In the genomic region with DNA sequence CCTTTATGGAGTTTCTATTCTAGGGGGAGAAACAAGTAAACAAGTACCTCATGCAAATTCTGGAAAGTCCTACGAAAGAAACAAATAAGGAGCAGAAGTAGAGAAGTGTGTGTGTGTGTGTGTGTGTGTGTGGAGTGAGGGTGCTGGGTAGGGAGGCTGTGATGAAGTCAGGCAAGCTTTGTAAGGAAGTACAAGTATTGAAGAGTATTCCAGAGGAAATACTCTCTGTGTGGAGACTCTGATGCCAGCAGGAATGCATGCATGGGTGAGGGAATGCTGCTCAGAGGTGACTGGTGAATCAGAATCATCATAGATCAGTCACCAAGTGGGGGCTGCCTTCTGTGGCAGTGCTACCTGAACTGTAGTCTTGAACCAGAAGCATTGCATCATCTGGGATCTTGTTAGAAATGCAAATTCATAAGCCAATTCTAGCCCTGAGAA, we compare ENCODE assay signal across 11 cellular contexts. TPM values are rescaled to one million over a fixed set of nuclear protein-coding genes. Genes with fewer than 3 reads are reported as not detected.
A peak's percentile ranks its signal among the peaks of the same experiment; 100 is the strongest.
DNase-seq lines count a peak whose midpoint lies in the region; ATAC-seq and TF ChIP-seq lines count a peak whose summit lies in the region.
"Had no signal": no experiment of that assay in that cellular context is flagged by ENCODE, and none has a peak within 500 bp of the region (broad histone marks: within the 10 kb centered on the region; RNA-seq: fewer than 3 reads in every experiment).

No MANE protein-coding gene starts in this region.

- H3K27ac ChIP-seq in PC-9 (peak overlapping the region; percentile 94), hepatocyte (peak overlapping the region; percentile 82), OCI-LY7 (ENCODE audit: low read depth, low read length, poor library complexity, severe bottlenecking) (no peak overlapping the region)

- CTCF ChIA-PET in PC-9 (lab: Charles Lee): interaction anchor here (1.0 kb wide), 1 partner anchor 20 kb away, joined by 4 read pairs; no protein-coding TSS in a partner anchor
- CTCF ChIA-PET in OCI-LY7 (lab: Charles Lee; ENCODE audit: unreplicated experiment): no interaction called here

- TF ChIP-seq CTCF in AG10803 (conservative IDR thresholded peaks at IDR 0.05; ENCODE audit: low read length) (no peak), PC-9 (conservative IDR thresholded peaks at IDR 0.05) (no peak), hepatocyte (IDR thresholded peaks at IDR 0.05; ENCODE audit: poor library complexity) (no peak), OCI-LY7 (conservative IDR thresholded peaks at IDR 0.05; ENCODE audit: low read length) (no peak)

- H4K20me1 ChIP-seq in PC-9 (ENCODE audit: insufficient read depth) (no peaks in the 10 kb centered on the region), hepatocyte (ENCODE audit: insufficient read depth, poor library complexity, severe bottlenecking) (no peaks in the 10 kb centered on the region), OCI-LY7 (ENCODE audit: insufficient read depth, low read length) (no peaks in the 10 kb centered on the region)

- no TSS peak for BruUV-seq in PC-9 (replicated peaks; lab: Mats Ljungman, UMichigan)
- BruUV-seq in OCI-LY7 (replicated peaks; lab: Mats Ljungman, UMichigan): no TSS peak

- peaks cover 34% of the 10 kb centered on the region for H3F3A ChIP-seq in PC-9 (ENCODE audit: insufficient read depth, low read depth)

- intact Hi-C loops in PC-9 (cut with micrococcal nuclease; ENCODE audit: unreplicated experiment) (loop anchor here (1.0 to 2.0 kb wide), 4 partner anchors 19 to 66 kb away; no protein-coding TSS in a partner anchor), OCI-LY7 (cut with micrococcal nuclease; ENCODE audit: unreplicated experiment) (no loop called here)

- 68% methylated on average over 1 of the region's 1 CpG for WGBS in hepatocyte (ENCODE audit: low lambda C conversion rate, missing lambda C conversion rate)

- peaks cover 17% of the 10 kb centered on the region; the same call in 1 of the 2 replicates for H3K9me3 ChIP-seq in PC-9 (ENCODE audit: insufficient read depth, low read depth)
- H3K9me3 ChIP-seq in hepatocyte (ENCODE audit: low read depth): no peaks in the 10 kb centered on the region
- no peaks in the 10 kb centered on the region for H3K9me3 ChIP-seq in OCI-LY7 (ENCODE audit: low read length)

- peak; percentile 48 for DNase-seq in AG10803 (ENCODE audit: low read depth)
- peak; percentile 49 to 84 for DNase-seq in PC-9
- DNase-seq in hepatocyte (ENCODE audit: low spot score): peak; percentile 46
- no peak for DNase-seq in OCI-LY7 (ENCODE audit: low spot score)
- DNase-seq in NCI-H82 (lab: John Stamatoyannopoulos, UW): no peak
- DNase-seq: AML-193, NCI-H1694 treated with DMSO at 0.1 percent for 48 hours had no signal

- H3K79me2 ChIP-seq in PC-9 (ENCODE audit: low read depth) (no peaks in the 10 kb centered on the region), hepatocyte (no peaks in the 10 kb centered on the region), OCI-LY7 (ENCODE audit: insufficient read depth, low read depth, low read length) (no peaks in the 10 kb centered on the region)

- H3K36me3 ChIP-seq in PC-9 (ENCODE audit: low read depth) (no peaks in the 10 kb centered on the region), hepatocyte (replicated peaks; ENCODE audit: insufficient read depth, low read depth) (no peaks in the 10 kb centered on the region), OCI-LY7 (ENCODE audit: insufficient read depth, low read length) (no peaks in the 10 kb centered on the region)

- H2AFZ ChIP-seq in PC-9 (0 out of 2 replicates have a peak overlapping the region, but pooled peaks have one; percentile 53), hepatocyte (no peak overlapping the region), OCI-LY7 (ENCODE audit: low read length) (no peak overlapping the region)

- no peak overlapping the region for H3K4me3 ChIP-seq in AG10803 (ENCODE audit: low read length)
- peak overlapping the region; percentile 21; the same call in 1 of the 2 replicates for H3K4me3 ChIP-seq in PC-9
- H3K4me3 ChIP-seq in hepatocyte: no peak overlapping the region
- H3K4me3 ChIP-seq in OCI-LY7 (ENCODE audit: low read depth, low read length, poor library complexity, severe bottlenecking): no peak overlapping the region

- H3K9me2 ChIP-seq in PC-9 (ENCODE audit: insufficient read depth) (no peaks in the 10 kb centered on the region), hepatocyte (replicated peaks; ENCODE audit: insufficient read depth) (no peaks in the 10 kb centered on the region), OCI-LY7 (ENCODE audit: insufficient read depth, low read length) (no peaks in the 10 kb centered on the region)

- POLR2A ChIA-PET in PC-9 (lab: Charles Lee; ENCODE audit: unreplicated experiment): interaction anchor here (0.7 to 1.6 kb wide), 9 partner anchors 16 to 755 kb away, joined by 3 to 13 read pairs (median 5); no protein-coding TSS in a partner anchor
- POLR2A ChIA-PET in OCI-LY7 (lab: Charles Lee): interaction anchor here (0.6 to 1.0 kb wide), 3 partner anchors 8 to 119 kb away, joined by 3 read pairs; no protein-coding TSS in a partner anchor

- ATAC-seq in GM21381 (IDR thresholded peaks at IDR 0.05; ENCODE audit: unreplicated experiment) (peak; percentile 32), HG03139 (IDR thresholded peaks at IDR 0.05; ENCODE audit: unreplicated experiment) (no peak), HG03196 (IDR thresholded peaks at IDR 0.05; ENCODE audit: unreplicated experiment) (no peak)
- ATAC-seq: stimulated activated effector memory CD8-positive, alpha-beta T cell treated with anti-CD3 and anti-CD28 coated beads, Interleukin-12 subunit alpha, Interleukin-12 subunit beta, amount 100 ng/mL, for 72 hours had no signal

- peaks cover 29% of the 10 kb centered on the region for H3K4me1 ChIP-seq in PC-9 (replicated peaks; ENCODE audit: insufficient read depth)
- peaks cover 9% of the 10 kb centered on the region for H3K4me1 ChIP-seq in hepatocyte (ENCODE audit: insufficient read depth)
- H3K4me1 ChIP-seq in OCI-LY7 (ENCODE audit: insufficient read depth, low read length, poor library complexity, severe bottlenecking): no peaks in the 10 kb centered on the region

- H3K27me3 ChIP-seq in PC-9 (ENCODE audit: insufficient read depth, low read depth) (no peaks in the 10 kb centered on the region), hepatocyte (no peaks in the 10 kb centered on the region)

- H3K4me2 ChIP-seq in PC-9 (peak overlapping the region; percentile 54), hepatocyte (peak overlapping the region; percentile 34), OCI-LY7 (ENCODE audit: low read length) (no peak overlapping the region)

RNA-seq across cellular contexts. Expression of a gene that starts 34.5 kb away (rescaled TPM):
- 7.3 and 9.0 TPM in 2 replicates for total RNA-seq in PC-9 (2021)
- 1.8 and 3.0 TPM in 2 replicates for total RNA-seq in hepatocyte
- polyA plus RNA-seq in hepatocyte: 8.1 and 14.1 TPM in 2 replicates
- 0.05 TPM in 1 of 2 replicates, not detected in the other for total RNA-seq in OCI-LY7 (2014; rRNA removed; shearing (Covaris generic))
- not detected in 2 replicates for total RNA-seq in OCI-LY7 (2022)

Comparison
In these comparisons a context has a peak if more than half of its experiments do, and no peak if none do; other contexts are left out.
1. DNase-seq: peak in AG10803 (single experiment), PC-9 (2 of 2) and hepatocyte (single experiment); none in OCI-LY7 (single experiment) and NCI-H82 (single experiment).